Comparison of ENCODE assay signal across 8 cellular contexts in genomic region chr19:39997595-39998216, GRCh38. TPM values are rescaled to one million over a fixed set of nuclear protein-coding genes. Genes with fewer than 3 reads are reported as not detected.
A peak's percentile ranks its signal among the peaks of the same experiment; 100 is the strongest.
DNase-seq lines count a peak whose midpoint lies in the region; ATAC-seq, FAIRE-seq and TF ChIP-seq lines count a peak whose summit lies in the region.

No MANE protein-coding gene starts in this region.

- POLR2A ChIA-PET in OCI-LY7 (lab: Charles Lee), result interaction anchor here (0.6 to 2.2 kb wide), 3 partner anchors 21 to 40 kb away, joined by 3 to 8 read pairs (median 5); no protein-coding TSS in a partner anchor

- CTCF ChIA-PET in OCI-LY7 (lab: Charles Lee; ENCODE audit: unreplicated experiment), result interaction anchor here (0.8 kb wide), 1 partner anchor 28 kb away, joined by 3 read pairs; no protein-coding TSS in a partner anchor

- H3K9me2 ChIP-seq in OCI-LY7 (ENCODE audit: insufficient read depth, low read length), result no peaks in the 10 kb centered on the region

- peaks cover 18% of the 10 kb centered on the region; the same call in 1 of the 2 replicates for H3K79me2 ChIP-seq in OCI-LY7 (ENCODE audit: insufficient read depth, low read depth, low read length)

- peak overlapping the region; percentile 77 for H3K4me3 ChIP-seq in OCI-LY7 (ENCODE audit: low read depth, low read length, poor library complexity, severe bottlenecking)
- peak overlapping the region; percentile 82 for H3K4me3 ChIP-seq in neuron (ENCODE audit: low read length)

- DNase-seq in OCI-LY7 (ENCODE audit: low spot score) (no peak), dermis blood vessel endothelial cell (peak; percentile 13), germinal center (ENCODE audit: low spot score) (no peak), urothelium cell line (ENCODE audit: low spot score) (no peak), DMS79 (lab: John Stamatoyannopoulos, UW) (no peak)

- no TSS peak for BruUV-seq in OCI-LY7 (replicated peaks; lab: Mats Ljungman, UMichigan)

- H3K27me3 ChIP-seq in neuron (ENCODE audit: insufficient read depth, low read length), result no peaks in the 10 kb centered on the region

- H3K36me3 ChIP-seq in ES-I3 (ENCODE audit: insufficient read depth, low read length), result no peaks in the 10 kb centered on the region
- H3K36me3 ChIP-seq in OCI-LY7 (ENCODE audit: insufficient read depth, low read length), result peaks cover 17% of the 10 kb centered on the region; the same call in 1 of the 2 replicates
- no peaks in the 10 kb centered on the region for H3K36me3 ChIP-seq in neuron (ENCODE audit: insufficient read depth, low read length)

- ATAC-seq in GM21529 (IDR thresholded peaks at IDR 0.05; ENCODE audit: unreplicated experiment), result no peak

- no peak for FAIRE-seq in urothelium cell line (lab: Jason Lieb, UNC)

- no peak for TF ChIP-seq CTCF in OCI-LY7 (conservative IDR thresholded peaks at IDR 0.05; ENCODE audit: low read length)

- H4K20me1 ChIP-seq in OCI-LY7 (ENCODE audit: insufficient read depth, low read length), result no peaks in the 10 kb centered on the region

- intact Hi-C loops in OCI-LY7 (cut with micrococcal nuclease; ENCODE audit: unreplicated experiment), result no loop called here

- H3K27ac ChIP-seq in OCI-LY7 (ENCODE audit: low read depth, low read length, poor library complexity, severe bottlenecking), result peak overlapping the region; percentile 42

- H3K9me3 ChIP-seq in ES-I3 (ENCODE audit: control insufficient read depth, insufficient read depth, low read length) (no peaks in the 10 kb centered on the region), OCI-LY7 (ENCODE audit: low read length) (peaks cover 25% of the 10 kb centered on the region; the same call in 1 of the 2 replicates), neuron (ENCODE audit: low read length) (peaks cover 10% of the 10 kb centered on the region)

- H3K4me2 ChIP-seq in OCI-LY7 (ENCODE audit: low read length), result peak overlapping the region; percentile 73

- H3K4me1 ChIP-seq in ES-I3 (ENCODE audit: insufficient read depth, low read length), result no peaks in the 10 kb centered on the region
- H3K4me1 ChIP-seq in OCI-LY7 (ENCODE audit: insufficient read depth, low read length, poor library complexity, severe bottlenecking), result peaks cover 16% of the 10 kb centered on the region
- peaks cover 12% of the 10 kb centered on the region for H3K4me1 ChIP-seq in neuron (ENCODE audit: insufficient read depth, low read length)

- H2AFZ ChIP-seq in OCI-LY7 (ENCODE audit: low read length) (peak overlapping the region; percentile 68), neuron (ENCODE audit: low read depth, low read length) (peak overlapping the region; percentile 71)

- peak overlapping the region; percentile 87 for H3K9ac ChIP-seq in ES-I3 (ENCODE audit: low read depth, low read length)

RNA-seq across cellular contexts. Expression of gene ZNF546, which starts 0.8 kb away (rescaled TPM):
- total RNA-seq in OCI-LY7 (2014; rRNA removed; shearing (Covaris generic)), result 2.3 and 5.0 TPM in 2 replicates
- total RNA-seq in OCI-LY7 (2022) (9.3 and 11.5 TPM in 2 replicates), dermis blood vessel endothelial cell (6.3 and 7.8 TPM in 2 replicates)

RNA-seq across cellular contexts. Expression of gene PSMC4, which starts 26.7 kb away (rescaled TPM):
- total RNA-seq in OCI-LY7 (2014; rRNA removed; shearing (Covaris generic)), result 82.3 and 94.3 TPM in 2 replicates
- 73.6 and 78.0 TPM in 2 replicates for total RNA-seq in OCI-LY7 (2022)
- total RNA-seq in dermis blood vessel endothelial cell, result 95.3 and 145 TPM in 2 replicates

RNA-seq across cellular contexts. Expression of gene ZNF780B, which starts 58.3 kb away (rescaled TPM):
- total RNA-seq in OCI-LY7 (2014; rRNA removed; shearing (Covaris generic)), result 20.0 and 27.9 TPM in 2 replicates
- 21.0 and 27.5 TPM in 2 replicates for total RNA-seq in OCI-LY7 (2022)
- total RNA-seq in dermis blood vessel endothelial cell, result 13.8 and 15.8 TPM in 2 replicates
